ENCODE assay signal across 15 cellular contexts in the genomic region with DNA sequence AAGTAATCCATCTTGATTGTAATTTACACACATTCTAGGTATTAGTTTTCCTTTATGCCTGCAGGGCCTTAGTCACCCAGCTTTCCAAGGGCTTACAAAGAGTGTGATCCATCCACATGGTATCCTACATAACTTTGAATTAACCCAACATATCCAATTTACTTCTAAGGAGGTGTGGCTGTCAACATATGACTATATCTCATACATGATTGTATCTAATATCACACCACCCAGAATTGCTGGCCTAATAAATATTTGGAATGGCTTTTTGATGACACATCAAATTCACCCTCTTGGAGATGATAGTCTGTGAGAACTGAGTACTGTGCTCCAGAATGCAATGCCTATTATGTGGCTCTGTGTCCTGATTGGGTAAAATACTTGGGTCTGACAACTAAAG.
"Had no signal": no experiment of that assay in that cellular context is flagged by ENCODE, and none has a peak within 500 bp of the region (broad histone marks: within the 10 kb centered on the region; RNA-seq: fewer than 3 reads in every experiment).

No MANE protein-coding gene starts in this region.

- H3K9me3 Mint-ChIP-seq: stimulated activated naive B cell treated with anti-CD40 and anti-IgM and Interleukin-4, amounts not matched to agents 10 μg/mL and 1 μg/mL and 100 μg/mL, for 72 hours had no signal

- H3K4me3 Mint-ChIP-seq: activated B cell treated with CpG ODN at 0.5 μM for 24 hours; activated CD4-positive, alpha-beta memory T cell treated with anti-CD3 and anti-CD28 coated beads, Interleukin-2, amount 10 ng/mL, durations not matched to agents 7 days and 5 days; activated CD8-positive, alpha-beta memory T cell treated with anti-CD3 and anti-CD28 coated beads, Interleukin-2, amount 10 ng/mL, durations not matched to agents 7 days and 5 days; activated naive CD8-positive, alpha-beta T cell treated with anti-CD3 and anti-CD28 coated beads for 36 hours; central memory CD8-positive, alpha-beta T cell; natural killer cell; stimulated activated naive B cell treated with anti-CD40 and anti-IgM and Interleukin-4, amounts not matched to agents 10 μg/mL and 1 μg/mL and 100 μg/mL, for 72 hours; T-helper 2 cell treated with Interferon-gamma antibody and Interleukin-4, amounts not matched to agents 5 μg/mL and 100 μg/mL, for 36 hours had no signal

- H3K4me1 Mint-ChIP-seq: activated B cell treated with CpG ODN at 0.5 μM for 24 hours; activated CD4-positive, alpha-beta memory T cell treated with anti-CD3 and anti-CD28 coated beads, Interleukin-2, amount 10 ng/mL, durations not matched to agents 7 days and 5 days; activated CD8-positive, alpha-beta memory T cell treated with anti-CD3 and anti-CD28 coated beads, Interleukin-2, amount 10 ng/mL, durations not matched to agents 7 days and 5 days; activated naive CD8-positive, alpha-beta T cell treated with anti-CD3 and anti-CD28 coated beads for 36 hours; central memory CD8-positive, alpha-beta T cell; natural killer cell; stimulated activated naive B cell treated with anti-CD40 and anti-IgM and Interleukin-4, amounts not matched to agents 10 μg/mL and 1 μg/mL and 100 μg/mL, for 72 hours had no signal

- H3K27me3 ChIP-seq: body of pancreas, pancreas, sigmoid colon had no signal

- H3K9me3 ChIP-seq: body of pancreas, lower lobe of right lung, pancreas had no signal

- DNase-seq: activated B cell treated with CpG ODN at 0.5 μM for 24 hours; activated CD4-positive, alpha-beta memory T cell treated with anti-CD3 and anti-CD28 coated beads, Interleukin-2, amount 10 ng/mL, durations not matched to agents 7 days and 5 days; activated CD4-positive, alpha-beta T cell treated with anti-CD3 and anti-CD28 coated beads for 4 hours; activated CD8-positive, alpha-beta memory T cell treated with anti-CD3 and anti-CD28 coated beads, Interleukin-2, amount 10 ng/mL, durations not matched to agents 7 days and 5 days; activated naive CD8-positive, alpha-beta T cell treated with anti-CD3 and anti-CD28 coated beads for 36 hours; amniotic stem cell; body of pancreas; lower lobe of right lung; natural killer cell; pancreas; sigmoid colon; stimulated activated naive B cell treated with anti-CD40 and anti-IgM and Interleukin-4, amounts not matched to agents 10 μg/mL and 1 μg/mL and 100 μg/mL, for 72 hours had no signal

- H3K27ac Mint-ChIP-seq: activated B cell treated with CpG ODN at 0.5 μM for 24 hours; activated CD4-positive, alpha-beta memory T cell treated with anti-CD3 and anti-CD28 coated beads, Interleukin-2, amount 10 ng/mL, durations not matched to agents 7 days and 5 days; activated CD8-positive, alpha-beta memory T cell treated with anti-CD3 and anti-CD28 coated beads, Interleukin-2, amount 10 ng/mL, durations not matched to agents 7 days and 5 days; activated naive CD8-positive, alpha-beta T cell treated with anti-CD3 and anti-CD28 coated beads for 36 hours; natural killer cell; stimulated activated naive B cell treated with anti-CD40 and anti-IgM and Interleukin-4, amounts not matched to agents 10 μg/mL and 1 μg/mL and 100 μg/mL, for 72 hours; T-helper 2 cell treated with Interferon-gamma antibody and Interleukin-4, amounts not matched to agents 5 μg/mL and 100 μg/mL, for 36 hours had no signal

- H3K4me3 ChIP-seq: body of pancreas, coronary artery, lower lobe of right lung, pancreas, sigmoid colon had no signal

- H3K4me1 ChIP-seq: body of pancreas, lower lobe of right lung, pancreas, sigmoid colon had no signal

- H3K36me3 ChIP-seq: lower lobe of right lung, pancreas, sigmoid colon had no signal

- H3K36me3 Mint-ChIP-seq: activated CD8-positive, alpha-beta memory T cell treated with anti-CD3 and anti-CD28 coated beads, Interleukin-2, amount 10 ng/mL, durations not matched to agents 7 days and 5 days; activated naive CD8-positive, alpha-beta T cell treated with anti-CD3 and anti-CD28 coated beads for 36 hours; natural killer cell; stimulated activated naive B cell treated with anti-CD40 and anti-IgM and Interleukin-4, amounts not matched to agents 10 μg/mL and 1 μg/mL and 100 μg/mL, for 72 hours had no signal

- H3K27me3 Mint-ChIP-seq: activated B cell treated with CpG ODN at 0.5 μM for 24 hours; activated CD4-positive, alpha-beta memory T cell treated with anti-CD3 and anti-CD28 coated beads, Interleukin-2, amount 10 ng/mL, durations not matched to agents 7 days and 5 days; activated CD8-positive, alpha-beta memory T cell treated with anti-CD3 and anti-CD28 coated beads, Interleukin-2, amount 10 ng/mL, durations not matched to agents 7 days and 5 days; activated naive CD8-positive, alpha-beta T cell treated with anti-CD3 and anti-CD28 coated beads for 36 hours; central memory CD8-positive, alpha-beta T cell; stimulated activated naive B cell treated with anti-CD40 and anti-IgM and Interleukin-4, amounts not matched to agents 10 μg/mL and 1 μg/mL and 100 μg/mL, for 72 hours had no signal

- H3K27ac ChIP-seq: body of pancreas, coronary artery, lower lobe of right lung, pancreas, sigmoid colon had no signal
